In the genomic region with DNA sequence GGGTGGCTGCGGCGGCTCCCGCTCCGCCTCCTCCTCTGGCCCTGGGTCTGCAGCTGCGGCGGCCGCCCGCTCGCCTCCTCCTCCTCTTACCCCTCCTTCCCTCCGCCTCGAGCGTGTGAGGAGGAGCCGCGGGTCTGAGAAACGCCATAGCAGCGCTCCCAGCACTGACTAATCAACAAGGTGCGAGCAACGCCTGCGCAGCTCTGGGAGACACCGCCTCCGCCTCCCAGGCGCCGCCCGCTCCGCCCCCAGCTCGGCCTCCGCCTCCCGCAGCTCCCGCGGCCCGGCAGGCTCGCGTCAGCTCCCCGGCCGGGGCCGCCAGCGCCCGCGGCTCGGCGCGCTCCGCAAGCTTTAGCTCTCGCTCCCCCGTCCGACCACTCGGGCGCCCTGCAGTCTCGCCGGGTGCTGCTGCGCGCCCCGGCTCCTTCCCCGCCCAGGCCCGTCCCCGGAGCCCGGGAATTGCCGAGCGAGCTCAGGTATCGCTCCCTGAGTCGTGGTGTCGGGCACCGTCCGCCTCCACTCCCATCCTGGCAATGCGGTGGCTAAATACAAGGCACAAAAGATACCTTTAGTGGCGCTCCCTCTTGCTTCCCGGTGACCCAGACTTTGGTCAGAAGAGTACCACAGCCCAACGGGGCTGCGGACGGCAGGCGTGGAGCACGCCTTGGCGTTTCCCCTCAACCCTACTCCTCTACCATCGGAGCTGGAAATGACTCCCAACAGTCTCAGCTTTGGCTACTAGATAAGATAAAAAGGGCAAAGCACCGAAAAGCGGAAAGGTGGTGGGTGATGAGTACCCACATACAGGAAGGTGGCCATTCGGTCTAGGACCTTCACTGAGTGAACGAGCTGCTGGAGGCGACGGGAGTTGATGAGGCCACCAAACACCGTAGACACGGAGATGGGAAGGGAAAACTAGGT, we compare ENCODE assay signal across 8 cellular contexts. TPM values are rescaled to one million over a fixed set of nuclear protein-coding genes. Genes with fewer than 3 reads are reported as not detected.
DNase-seq lines count a peak whose midpoint lies in the region; ATAC-seq, FAIRE-seq and TF ChIP-seq lines count a peak whose summit lies in the region.

Gene GAREM1 (minus strand): TSS at position 170 of the 921 bp plus-strand sequence. CDS start 454 bp downstream, outside the sequence.

- no peaks in the 10 kb centered on the region for H3K36me3 ChIP-seq in Caco-2 (ENCODE audit: control insufficient read depth, insufficient read depth, low read length)
- no peaks in the 10 kb centered on the region for H3K36me3 ChIP-seq in NT2/D1 (ENCODE audit: insufficient read depth, insufficient read length, low read length)

- H3K9ac ChIP-seq in NT2/D1 (ENCODE audit: insufficient read length, low read depth) = peak within 1 kb of the TSS; percentile 81

- DNase-seq in Caco-2 (peak; percentile 85), HTR-8/SVneo (ENCODE audit: insufficient read length, low spot score) (peak; percentile 65), NT2/D1 (ENCODE audit: low read depth, low spot score) (peak; percentile 81), endothelial cell (ENCODE audit: low spot score) (peak; percentile 88), mesothelial cell of epicardium (ENCODE audit: low spot score in 2 of 2, unreplicated experiment in 2 of 2) (peak; percentile 90 to 94)
- peak; percentile 77 for DNase-seq in activated CD8-positive, alpha-beta memory T cell treated with anti-CD3 and anti-CD28 coated beads, Interleukin-2, amount 50 U/mL, for 4 hours
- DNase-seq in stimulated activated CD8-positive, alpha-beta memory T cell treated with anti-CD3 and anti-CD28 coated beads, Interleukin-15, amount 100 ng/mL, for 48 hours (ENCODE audit: low read depth in 2 of 2) = peak; percentile 67 to 69

- no peak for FAIRE-seq in HTR-8/SVneo (lab: Jason Lieb, UNC)

- H3K4me3 Mint-ChIP-seq in Caco-2 (ENCODE audit: unreplicated experiment) (peak within 1 kb of the TSS; percentile 81), endothelial cell (ENCODE audit: unreplicated experiment) (peak within 1 kb of the TSS; percentile 93), mesothelial cell of epicardium (peak within 1 kb of the TSS; percentile 81)

- no peaks in the 10 kb centered on the region for H3K9me3 Mint-ChIP-seq in Caco-2 (ENCODE audit: unreplicated experiment)
- H3K9me3 Mint-ChIP-seq in endothelial cell (ENCODE audit: unreplicated experiment) = no peaks in the 10 kb centered on the region
- H3K9me3 Mint-ChIP-seq in mesothelial cell of epicardium = no peaks in the 10 kb centered on the region

- H3K36me3 Mint-ChIP-seq in Caco-2 (ENCODE audit: insufficient read depth, unreplicated experiment) = no peaks in the 10 kb centered on the region
- peaks cover 5% of the 10 kb centered on the region for H3K36me3 Mint-ChIP-seq in endothelial cell (ENCODE audit: low read depth, unreplicated experiment)
- no peaks in the 10 kb centered on the region for H3K36me3 Mint-ChIP-seq in mesothelial cell of epicardium

- POLR2A ChIA-PET in Caco-2 (lab: Charles Lee) = interaction anchor here (0.7 to 1.2 kb wide), 2 partner anchors 48 to 181 kb away, joined by 3 to 10 read pairs; no protein-coding TSS in a partner anchor

- H3K4me1 Mint-ChIP-seq in Caco-2 (ENCODE audit: low read depth, unreplicated experiment) = no peaks in the 10 kb centered on the region
- H3K4me1 Mint-ChIP-seq in endothelial cell (ENCODE audit: unreplicated experiment) = peaks cover 24% of the 10 kb centered on the region
- peaks cover 34% of the 10 kb centered on the region for H3K4me1 Mint-ChIP-seq in mesothelial cell of epicardium

- intact Hi-C loops in Caco-2 (cut with micrococcal nuclease; ENCODE audit: unreplicated experiment) = loop anchor here (1.0 to 2.0 kb wide), 3 partner anchors 78 to 313 kb away; no protein-coding TSS in a partner anchor

- H3K27me3 Mint-ChIP-seq in Caco-2 (ENCODE audit: insufficient read depth, unreplicated experiment) (peaks cover 4% of the 10 kb centered on the region), endothelial cell (ENCODE audit: unreplicated experiment) (peaks cover 17% of the 10 kb centered on the region), mesothelial cell of epicardium (ENCODE audit: low read depth) (peaks cover 37% of the 10 kb centered on the region)

- CTCF ChIA-PET in Caco-2 (lab: Charles Lee) = interaction anchor here (0.6 to 1.6 kb wide), 9 partner anchors 10 to 1543 kb away, joined by 3 to 22 read pairs (median 4); no protein-coding TSS in a partner anchor

- H3K9me3 ChIP-seq in Caco-2 (no peaks in the 10 kb centered on the region), NT2/D1 (ENCODE audit: insufficient read depth, low read length) (no peaks in the 10 kb centered on the region)

- TF ChIP-seq CTCF in Caco-2 (IDR thresholded peaks at IDR 0.05; ENCODE audit: insufficient read depth in 1 of 2, low read depth in 1 of 2, low read length in 1 of 2, severe bottlenecking in 1 of 2, unreplicated experiment in 1 of 2) = peak in 1 of 2 experiments; percentile 48
- TF ChIP-seq CTCF in endothelial cell (IDR thresholded peaks at IDR 0.05; ENCODE audit: unreplicated experiment) = no peak
- TF ChIP-seq CTCF in mesothelial cell of epicardium (IDR thresholded peaks at IDR 0.05; ENCODE audit: unreplicated experiment) = peak; percentile 42

- no TSS peak for BruUV-seq in Caco-2 (replicated peaks; lab: Mats Ljungman, UMichigan)

- peak within 1 kb of the TSS; percentile 44 for H3K4me3 ChIP-seq in Caco-2 (ENCODE audit: low read depth, low read length)
- peak within 1 kb of the TSS; percentile 72 for H3K4me3 ChIP-seq in NT2/D1 (ENCODE audit: insufficient read length, low read depth)

- no peaks in the 10 kb centered on the region for H3K4me1 ChIP-seq in Caco-2
- H3K4me1 ChIP-seq in NT2/D1 (ENCODE audit: insufficient read depth, insufficient read length) = no peaks in the 10 kb centered on the region

- H3K27me3 ChIP-seq in Caco-2 (replicated peaks; ENCODE audit: control insufficient read depth, insufficient read depth, low read length) (no peaks in the 10 kb centered on the region), NT2/D1 (ENCODE audit: insufficient read depth, insufficient read length) (peaks cover 23% of the 10 kb centered on the region)

- ATAC-seq in GM21381 (IDR thresholded peaks at IDR 0.05; ENCODE audit: unreplicated experiment) = peak; percentile 97

- H3K27ac Mint-ChIP-seq in Caco-2 (ENCODE audit: unreplicated experiment) (no peak within 1 kb of the TSS), endothelial cell (ENCODE audit: unreplicated experiment) (peak within 1 kb of the TSS; percentile 67), mesothelial cell of epicardium (peak within 1 kb of the TSS; percentile 94)

RNA-seq across cellular contexts. Expression of gene GAREM1, which starts in this region (rescaled TPM):
- total RNA-seq in Caco-2 (2022) (0.50 and 0.51 TPM in 2 replicates), endothelial cell (ENCODE audit: unreplicated experiment) (1.2 TPM), mesothelial cell of epicardium (9.1 to 10.2 TPM (median 9.5 TPM) in 3 replicates)

Comparison
In these comparisons a context has a peak if more than half of its experiments do, and no peak if none do; other contexts are left out.
1. Peak in every context shown above with its lines: DNase-seq, ATAC-seq and H3K4me3 ChIP-seq.
2. Peak in DNase-seq and H3K4me3 ChIP-seq in Caco-2; RNA of the gene not detected or under 1 TPM.